ENCODE assay signal across 1 cellular context in genomic region chr6:135481786-135482369, GRCh38.
TF ChIP-seq lines count a peak whose summit lies in the region.

No MANE protein-coding gene starts in this region.

TF ChIP-seq in K562, 482 proteins besides CTCF, POLR2A, EP300 and RAD21 (continued from another document and continues in another):
- TF ChIP-seq ZNF740 (CRISPR knock-in tag; IDR thresholded peaks at IDR 0.05): no peak
- TF ChIP-seq ZNF740 (tag; IDR thresholded peaks at IDR 0.05): no peak
- no peak for TF ChIP-seq CLOCK (CRISPR knock-in tag; IDR thresholded peaks at IDR 0.05; ENCODE audit: borderline replicate concordance)
- TF ChIP-seq CCAR2 (IDR thresholded peaks at IDR 0.05; ENCODE audit: low read depth, low read length): no peak
- TF ChIP-seq CBX5 (IDR thresholded peaks at IDR 0.05; ENCODE audit: borderline replicate concordance, low read depth): 0 out of 2 replicates have a peak, but pooled peaks have one; percentile 71
- TF ChIP-seq KLF16 (IDR thresholded peaks at IDR 0.05): no peak
- no peak for TF ChIP-seq YBX1 (IDR thresholded peaks at IDR 0.05)
- no peak for TF ChIP-seq ZBTB33 (CRISPR knock-in tag; IDR thresholded peaks at IDR 0.05)
- TF ChIP-seq TRIM28 (IDR thresholded peaks at IDR 0.05): peak; percentile 98
- TF ChIP-seq JUND (IDR thresholded peaks at IDR 0.05; ENCODE audit: borderline replicate concordance, low read depth, low read length): no peak
- TF ChIP-seq JUND (tag; IDR thresholded peaks at IDR 0.05; ENCODE audit: borderline replicate concordance, low read depth, low read length): no peak
- no peak for TF ChIP-seq NFE2 (IDR thresholded peaks at IDR 0.05; ENCODE audit: low read depth)
- TF ChIP-seq ZNF197 (CRISPR knock-in tag; IDR thresholded peaks at IDR 0.05; ENCODE audit: low read depth): no peak
- TF ChIP-seq SMAD4 (CRISPR knock-in tag; conservative IDR thresholded peaks at IDR 0.05): no peak
- no peak for TF ChIP-seq ZNF57 (CRISPR knock-in tag; IDR thresholded peaks at IDR 0.05)
- TF ChIP-seq PHTF2 (CRISPR knock-in tag; IDR thresholded peaks at IDR 0.05): no peak
- TF ChIP-seq ZNF561 (CRISPR knock-in tag; conservative IDR thresholded peaks at IDR 0.05): no peak
- no peak for TF ChIP-seq FIP1L1 (IDR thresholded peaks at IDR 0.05; ENCODE audit: low read depth, low read length, poor library complexity, severe bottlenecking)
- no peak for TF ChIP-seq SMAD1 (IDR thresholded peaks at IDR 0.05; ENCODE audit: low read depth, low read length, partially characterized antibody)
- no peak for TF ChIP-seq HMGN3 (IDR thresholded peaks at IDR 0.05; ENCODE audit: borderline replicate concordance, extremely low read depth, insufficient read length, low read depth, low read length)
- no peak for TF ChIP-seq ZNF696 (CRISPR knock-in tag; conservative IDR thresholded peaks at IDR 0.05)
- TF ChIP-seq CBX3 (IDR thresholded peaks at IDR 0.05; ENCODE audit: borderline replicate concordance in 1 of 2, low read length in 2 of 2): peak in 1 of 2 experiments; percentile 96; a peak in 2 of 3 replicates
- no peak for TF ChIP-seq THAP7 (CRISPR knock-in tag; IDR thresholded peaks at IDR 0.05)
- TF ChIP-seq CTBP1 (IDR thresholded peaks at IDR 0.05; ENCODE audit: borderline replicate concordance): no peak
- TF ChIP-seq HES1 (IDR thresholded peaks at IDR 0.05; ENCODE audit: low read depth): no peak
- TF ChIP-seq C11orf30 (IDR thresholded peaks at IDR 0.05; ENCODE audit: low read depth): no peak
- 0 out of 2 replicates have a peak, but pooled peaks have one; percentile 21 for TF ChIP-seq FOXJ2 (tag; IDR thresholded peaks at IDR 0.05)
- TF ChIP-seq MNT (conservative IDR thresholded peaks at IDR 0.05): no peak
- no peak for TF ChIP-seq MYNN (IDR thresholded peaks at IDR 0.05)
- no peak for TF ChIP-seq MYNN (CRISPR knock-in tag; IDR thresholded peaks at IDR 0.05)
- TF ChIP-seq ADNP (tag; IDR thresholded peaks at IDR 0.05): no peak
- TF ChIP-seq RBFOX2 (IDR thresholded peaks at IDR 0.05; ENCODE audit: low read depth, low read length): no peak
- TF ChIP-seq TFE3 (CRISPR knock-in tag; IDR thresholded peaks at IDR 0.05): no peak
- TF ChIP-seq E2F5 (CRISPR knock-in tag; IDR thresholded peaks at IDR 0.05): no peak
- TF ChIP-seq E2F8 (IDR thresholded peaks at IDR 0.05; ENCODE audit: low read depth, partially characterized antibody): no peak
- no peak for TF ChIP-seq ATF6 (CRISPR knock-in tag; IDR thresholded peaks at IDR 0.05)
- no peak for TF ChIP-seq U2AF1 (optimal IDR thresholded peaks at IDR 0.05; ENCODE audit: low read depth, low read length)
- no peak for TF ChIP-seq SNIP1 (IDR thresholded peaks at IDR 0.05; ENCODE audit: low read depth)
- no peak for TF ChIP-seq AFF4 (CRISPR knock-in tag; IDR thresholded peaks at IDR 0.05)
- TF ChIP-seq TRIM24 (IDR thresholded peaks at IDR 0.05): peak; percentile 14 to 64; a peak in 1 of 4 replicates
- TF ChIP-seq IRF1 (CRISPR knock-in tag; IDR thresholded peaks at IDR 0.05; ENCODE audit: borderline replicate concordance): no peak
